In the genomic region with DNA sequence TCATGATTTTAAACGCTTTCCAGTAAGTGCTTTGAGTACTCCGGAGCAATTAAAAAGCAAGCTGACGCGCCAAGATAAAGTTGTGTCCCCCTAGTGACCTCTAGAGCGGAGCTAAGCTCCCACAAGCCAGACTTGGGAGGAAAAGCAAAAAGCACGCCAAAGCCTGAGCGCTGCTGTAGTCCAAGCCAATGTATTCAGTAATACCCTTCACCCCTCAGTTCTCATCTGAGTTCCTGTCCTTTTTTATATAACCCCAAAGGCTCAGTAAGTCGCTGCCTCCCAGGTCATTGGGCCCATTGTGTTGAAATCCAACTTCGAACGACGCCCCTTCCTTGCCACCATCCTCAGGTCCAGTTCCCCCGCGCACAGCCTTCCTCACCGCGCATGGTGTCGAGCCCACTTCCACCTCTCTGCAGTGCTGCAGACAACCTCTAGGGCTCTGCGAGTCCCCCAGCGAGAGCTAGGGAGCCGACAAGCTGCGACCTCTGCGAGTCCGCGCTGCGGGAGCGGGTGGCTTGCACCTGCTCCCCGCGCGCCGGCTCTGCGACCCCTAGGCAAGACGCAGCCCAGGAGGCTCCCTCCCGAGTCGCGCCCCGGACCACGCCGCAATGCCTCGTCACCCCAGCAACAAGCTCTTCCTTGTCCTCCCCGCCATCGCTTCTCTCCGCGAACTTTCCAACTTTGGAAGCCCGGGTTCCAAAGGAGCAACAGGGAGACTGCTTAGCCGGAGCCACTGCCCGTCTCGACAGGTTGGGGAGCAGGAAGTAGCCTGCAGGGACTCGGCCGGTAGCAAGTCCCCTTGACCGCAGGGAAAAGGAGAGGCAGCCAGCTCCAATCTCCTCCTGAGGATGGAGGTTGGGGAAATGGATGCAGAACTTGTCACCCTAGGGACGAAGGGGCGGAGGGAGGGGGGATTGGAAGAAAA, we compare ENCODE assay signal across 8 cellular contexts. TPM values are rescaled to one million over a fixed set of nuclear protein-coding genes. Genes with fewer than 3 reads are reported as not detected.
DNase-seq lines count a peak whose midpoint lies in the region; ATAC-seq and TF ChIP-seq lines count a peak whose summit lies in the region.

No MANE protein-coding gene starts in this region.

- peak; percentile 92 for DNase-seq in DMS 273 (lab: John Stamatoyannopoulos, UW; ENCODE audit: unreplicated experiment)
- DNase-seq in Peyer's patch, result peak in 2 of 3 donors; percentile 38 to 62
- DNase-seq in breast epithelium (ENCODE audit: low spot score in 2 of 2), result no peak
- no peak for DNase-seq in kidney epithelial cell (ENCODE audit: low read depth)
- DNase-seq in stimulated activated CD4-positive, alpha-beta T cell treated with anti-CD3 and anti-CD28 coated beads, Interleukin-1b, Interleukin-23, amount 100 ng/mL, for 48 hours, result peak; percentile 60
- DNase-seq in cerebellar nuclear complex (lab: John Stamatoyannopoulos, UW), result no peak

- H3K27me3 ChIP-seq in Peyer's patch (peaks cover 0 to 24% of the 10 kb centered on the region in 2 donors), breast epithelium (peaks cover 0 to 35% of the 10 kb centered on the region in 2 donors), kidney epithelial cell (ENCODE audit: control insufficient read depth, insufficient read depth, low read length) (peaks cover 25% of the 10 kb centered on the region)

- H3K4me1 ChIP-seq in Peyer's patch (peaks cover 0 to 19% (median 6%) of the 10 kb centered on the region in 4 donors), breast epithelium (no peaks in the 10 kb centered on the region)

- no peaks in the 10 kb centered on the region for H3K36me3 ChIP-seq in Peyer's patch
- H3K36me3 ChIP-seq in breast epithelium, result no peaks in the 10 kb centered on the region
- no peaks in the 10 kb centered on the region for H3K36me3 ChIP-seq in kidney epithelial cell (ENCODE audit: control insufficient read depth, insufficient read depth, low read length)

- peak overlapping the region; percentile 13 to 52 (median 46) for H3K4me3 ChIP-seq in Peyer's patch
- H3K4me3 ChIP-seq in breast epithelium, result peak overlapping the region; percentile 42 to 76 (median 56)
- H3K4me3 ChIP-seq in kidney epithelial cell (ENCODE audit: low read depth, low read length), result peak overlapping the region; percentile 51

- intact Hi-C loops in breast epithelium (cut with DNase I; ENCODE audit: low total_unique reads), result no loop called here

- no peak overlapping the region for H3K27ac ChIP-seq in Peyer's patch
- no peak overlapping the region for H3K27ac ChIP-seq in breast epithelium

- TF ChIP-seq CTCF in Peyer's patch (IDR thresholded peaks at IDR 0.05) (peak in 5 of 6 experiments; percentile 4 to 34 (median 14)), breast epithelium (IDR thresholded peaks at IDR 0.05) (peak in 1 of 3 donors; percentile 41), kidney epithelial cell (IDR thresholded peaks at IDR 0.05; ENCODE audit: insufficient read depth, low read length, poor library complexity, severe bottlenecking) (peak; percentile 70)

- TF ChIP-seq POLR2A in Peyer's patch (IDR thresholded peaks at IDR 0.05) (no peak), breast epithelium (IDR thresholded peaks at IDR 0.05) (no peak)

- ATAC-seq in GM19438 (IDR thresholded peaks at IDR 0.05; ENCODE audit: low read depth, unreplicated experiment) (peak; percentile 93), HG03442 (IDR thresholded peaks at IDR 0.05; ENCODE audit: unreplicated experiment) (peak; percentile 96)

- H3K9me3 ChIP-seq in Peyer's patch (no peaks in the 10 kb centered on the region), breast epithelium (no peaks in the 10 kb centered on the region)

RNA-seq across cellular contexts. Expression of gene SLC44A5, which starts 3.8 kb away (rescaled TPM):
- under 1 TPM in 2 of 4 donors, not detected in 2; 0.70 to 0.80 TPM for total RNA-seq in Peyer's patch
- 1 to 10 TPM in 2 of 3 donors, under 1 TPM in 1; 0.16 to 3.6 (median 3.5) TPM for total RNA-seq in breast epithelium
- 3.7 and 4.4 TPM in 2 replicates for total RNA-seq in kidney epithelial cell

Comparison
In these comparisons a context has a peak if more than half of its experiments do, and no peak if none do; other contexts are left out.
1. DNase-seq: peak in DMS 273 (single experiment), Peyer's patch (2 of 3) and stimulated activated CD4-positive, alpha-beta T cell treated with anti-CD3 and anti-CD28 coated beads, Interleukin-1b, Interleukin-23, amount 100 ng/mL, for 48 hours (single experiment); none in breast epithelium (0 of 2), kidney epithelial cell (single experiment) and cerebellar nuclear complex (0 of 2).
2. Peak in every context shown above with its lines, with median percentiles within 50 percentile points of each other: H3K4me3 ChIP-seq.